ENCODE assay signal across 8 cellular contexts in the genomic region with DNA sequence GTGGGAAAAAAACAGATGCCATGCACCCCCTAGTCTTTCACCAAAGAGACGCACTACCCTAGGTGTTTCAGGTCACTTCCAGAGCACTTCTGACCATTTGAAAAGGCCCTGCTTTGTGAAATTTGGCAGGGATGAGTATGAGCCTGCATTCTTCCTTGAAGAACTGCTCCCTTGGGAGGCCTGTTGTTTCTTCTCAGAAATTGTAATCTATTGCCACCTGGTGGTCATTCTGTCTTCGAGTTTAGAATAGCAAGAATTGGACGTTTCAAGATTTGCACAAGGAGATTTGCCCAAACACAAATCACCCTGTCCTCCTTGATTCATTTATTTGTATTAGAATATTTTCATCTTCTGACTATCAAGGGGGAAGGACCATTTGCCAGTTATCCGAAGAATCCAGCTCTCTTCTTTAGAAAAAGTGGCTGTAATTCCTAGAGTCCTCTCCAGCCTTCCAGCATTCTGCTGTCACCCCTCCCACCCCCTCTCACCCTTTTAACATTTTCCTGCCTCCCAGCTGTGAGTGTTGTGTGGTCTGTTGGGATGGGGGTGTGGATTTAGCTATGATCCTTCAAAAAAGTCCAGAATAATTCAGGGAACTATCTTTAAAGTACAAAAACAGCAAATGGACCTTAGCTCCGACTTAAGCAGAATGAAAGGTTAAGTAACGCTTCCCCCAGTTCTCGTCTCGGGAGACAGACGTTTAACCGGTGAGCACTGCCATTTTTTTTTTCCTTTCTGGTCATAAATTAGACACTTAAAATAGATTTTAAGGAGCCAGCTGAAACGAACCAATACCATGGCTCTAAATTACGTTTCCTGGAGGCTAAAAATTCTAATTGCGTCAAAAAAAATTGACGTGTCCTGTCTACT. TPM values are rescaled to one million over a fixed set of nuclear protein-coding genes. Genes with fewer than 3 reads are reported as not detected.
DNase-seq lines count a peak whose midpoint lies in the region; ATAC-seq, FAIRE-seq and TF ChIP-seq lines count a peak whose summit lies in the region.

No MANE protein-coding gene starts in this region.

- no peaks in the 10 kb centered on the region for H3K27me3 ChIP-seq in ovary

- TF ChIP-seq POLR2A in ovary (IDR thresholded peaks at IDR 0.05), result no peak

- H3K36me3 ChIP-seq in ovary, result no peaks in the 10 kb centered on the region

- H3K4me3 ChIP-seq in ovary, result no peak overlapping the region

- H3K27ac ChIP-seq in ovary, result no peak overlapping the region

- no peak for TF ChIP-seq EP300 in ovary (IDR thresholded peaks at IDR 0.05)

- H3K4me1 ChIP-seq in ovary (ENCODE audit: insufficient read depth), result no peaks in the 10 kb centered on the region

- FAIRE-seq in TTC549 (lab: Jason Lieb, UNC) (peak; percentile 83), frontal cortex (lab: Jason Lieb, UNC) (no peak)

- no peak for ATAC-seq in HG03045 (IDR thresholded peaks at IDR 0.05; ENCODE audit: unreplicated experiment)

- peak; percentile 87 for DNase-seq in AG08395 (ENCODE audit: low spot score)
- peak; percentile 86 for DNase-seq in NCI-H2029 (lab: John Stamatoyannopoulos, UW)
- DNase-seq in frontal cortex (ENCODE audit: low spot score in 2 of 2), result peak; percentile 71
- DNase-seq in ovary, result peak in 3 of 5 donors; percentile 37 to 48 (median 40)
- no peak for DNase-seq in occipital lobe (lab: John Stamatoyannopoulos, UW)

- H3K9me3 ChIP-seq in ovary, result no peaks in the 10 kb centered on the region

- 1 to 2% (median 1%) methylated on average over 14 of the region's 14 CpGs for WGBS in ovary, 3 donors

- TF ChIP-seq CTCF in GM12873 (IDR thresholded peaks at IDR 0.05; ENCODE audit: insufficient read depth, low read depth, low read length, missing control alignments), result peak; percentile 63
- TF ChIP-seq CTCF in ovary (IDR thresholded peaks at IDR 0.05), result peak; percentile 22 to 71 (median 30)

- intact Hi-C loops in ovary (cut with DNase I), result loop anchor here (10.0 kb wide), 7 partner anchors 98 to 448 kb away; a partner anchor contains a TSS

RNA-seq across cellular contexts. Expression of a gene that starts 3.7 kb away (rescaled TPM):
- total RNA-seq in frontal cortex (80.7 TPM), ovary (under 1 TPM in 6 of 7 donors, not detected in 1; 0.22 to 0.36 (median 0.29) TPM), occipital lobe (58.2 TPM)
- polyA plus RNA-seq in ovary, result under 1 TPM; 0.57 to 0.77 TPM

RNA-seq across cellular contexts. Expression of a gene that starts 42.8 kb away (rescaled TPM):
- total RNA-seq in frontal cortex (not detected), ovary (1 to 10 TPM in 5 of 7 donors, under 1 TPM in 1, not detected in 1; 0.99 to 3.2 (median 1.3) TPM), occipital lobe (not detected)
- 1 to 10 TPM in 1 of 2 donors, under 1 TPM in 1; 0.23 to 2.4 TPM for polyA plus RNA-seq in ovary

Comparison
In these comparisons a context has a peak if more than half of its experiments do, and no peak if none do; other contexts are left out.
1. RNA of a gene that starts 3.7 kb away (total RNA-seq): 80.7 TPM in frontal cortex (single experiment) and 58.2 TPM in occipital lobe (single experiment); 0.22 to 0.36 TPM in ovary; every median in the first group is over 10 times any median in the second.